In genomic region chr20:16904751-16905150, GRCh38 we compare ENCODE assay signal across 27 cellular contexts.
A peak's percentile ranks its signal among the peaks of the same experiment; 100 is the strongest.
DNase-seq lines count a peak whose midpoint lies in the region; TF ChIP-seq lines count a peak whose summit lies in the region.
"Had no signal": no experiment of that assay in that cellular context is flagged by ENCODE, and none has a peak within 500 bp of the region (broad histone marks: within the 10 kb centered on the region; RNA-seq: fewer than 3 reads in every experiment).

No MANE protein-coding gene starts in this region.

- H3K79me2 ChIP-seq in OCI-LY1 (ENCODE audit: insufficient read depth, low read length) = no peaks in the 10 kb centered on the region

- no peaks in the 10 kb centered on the region for H3F3A ChIP-seq in OCI-LY1 (ENCODE audit: insufficient read depth, low read length)

- no peak overlapping the region for H2AFZ ChIP-seq in OCI-LY1 (ENCODE audit: low read length)

- H3K9me3 Mint-ChIP-seq in chondrocyte (ENCODE audit: low read depth) = peaks cover 9% of the 10 kb centered on the region

- no peak overlapping the region for H3K27ac Mint-ChIP-seq in chondrocyte (ENCODE audit: unreplicated experiment)
- H3K27ac Mint-ChIP-seq: activated B cell treated with CpG ODN at 0.5 μM for 24 hours; activated CD4-positive, alpha-beta memory T cell treated with anti-CD3 and anti-CD28 coated beads for 36 hours; CD8-positive, alpha-beta T cell; HFFc6; immature natural killer cell; progenitor cell of endocrine pancreas; T-helper 2 cell treated with Interferon-gamma antibody and Interleukin-4, amounts not matched to agents 5 μg/mL and 100 μg/mL, for 36 hours had no signal

- H3K27ac ChIP-seq in AG04450 (ENCODE audit: low read depth, low read length) (no peak overlapping the region), OCI-LY1 (ENCODE audit: low read depth, low read length, poor library complexity, severe bottlenecking) (no peak overlapping the region), dorsolateral prefrontal cortex (no peak overlapping the region)
- H3K27ac ChIP-seq: heart right ventricle, HL-60, SK-N-MC, thyroid gland had no signal

- H4K20me1 ChIP-seq in OCI-LY1 (ENCODE audit: insufficient read depth, low read length) = no peaks in the 10 kb centered on the region

- H3K36me3 Mint-ChIP-seq in chondrocyte (ENCODE audit: low read depth) = peaks cover 2% of the 10 kb centered on the region
- H3K36me3 Mint-ChIP-seq: activated CD4-positive, alpha-beta memory T cell treated with anti-CD3 and anti-CD28 coated beads for 36 hours; CD8-positive, alpha-beta T cell; immature natural killer cell had no signal

- H3K9ac ChIP-seq in OCI-LY1 (ENCODE audit: low read length) = no peak overlapping the region

- H3K4me1 ChIP-seq in OCI-LY1 (ENCODE audit: insufficient read depth, low read length, severe bottlenecking) = no peaks in the 10 kb centered on the region
- H3K4me1 ChIP-seq: heart right ventricle, thyroid gland had no signal

- no peaks in the 10 kb centered on the region for H3K9me2 ChIP-seq in OCI-LY1 (ENCODE audit: low read depth, low read length)

- H3K27me3 ChIP-seq in AG04450 (ENCODE audit: control insufficient read depth, insufficient read depth, low read length) (no peaks in the 10 kb centered on the region), OCI-LY1 (ENCODE audit: insufficient read depth, low read length) (no peaks in the 10 kb centered on the region), dorsolateral prefrontal cortex (no peaks in the 10 kb centered on the region)
- H3K27me3 ChIP-seq: heart right ventricle, thyroid gland had no signal

- H3K4me3 Mint-ChIP-seq in chondrocyte (ENCODE audit: unreplicated experiment) = no peak overlapping the region
- H3K4me3 Mint-ChIP-seq: activated B cell treated with CpG ODN at 0.5 μM for 24 hours; activated CD4-positive, alpha-beta memory T cell treated with anti-CD3 and anti-CD28 coated beads for 36 hours; CD8-positive, alpha-beta T cell; HFFc6; immature natural killer cell; T-helper 2 cell treated with Interferon-gamma antibody and Interleukin-4, amounts not matched to agents 5 μg/mL and 100 μg/mL, for 36 hours had no signal

- in situ Hi-C loops in GM13976 (cut with MboI; ENCODE audit: low sequenced_read_pairs, unreplicated experiment) = no loop called here

- no peak overlapping the region for H3K4me3 ChIP-seq in AG04450 (ENCODE audit: low read depth, low read length)
- no peak overlapping the region for H3K4me3 ChIP-seq in OCI-LY1 (ENCODE audit: low read depth, low read length, poor library complexity, severe bottlenecking)
- no peak overlapping the region for H3K4me3 ChIP-seq in dorsolateral prefrontal cortex
- H3K4me3 ChIP-seq: heart right ventricle, SK-N-MC, thyroid gland had no signal

- POLR2A ChIA-PET in AG04450 (lab: Yijun Ruan, JAX) = no interaction called here

- H3K4me2 ChIP-seq in OCI-LY1 (ENCODE audit: low read length) = no peak overlapping the region

- TF ChIP-seq CTCF in AG04450 (IDR thresholded peaks at IDR 0.05; ENCODE audit: low read depth, low read length) = peak; percentile 15; the same call in 1 of the 2 replicates
- TF ChIP-seq CTCF in GM13976 (IDR thresholded peaks at IDR 0.05; ENCODE audit: borderline replicate concordance, control extremely low read depth, extremely low read depth, insufficient read depth, missing control alignments) = peak; percentile 13
- peak; percentile 26; the same call in 1 of the 2 replicates for TF ChIP-seq CTCF in OCI-LY1 (IDR thresholded peaks at IDR 0.05; ENCODE audit: low read length)
- TF ChIP-seq CTCF in chondrocyte (IDR thresholded peaks at IDR 0.05) = peak; percentile 15
- TF ChIP-seq CTCF in dorsolateral prefrontal cortex (IDR thresholded peaks at IDR 0.05 in 54 of 56, conservative IDR thresholded peaks at IDR 0.05 in 2 of 56; ENCODE audit: low read depth in 1 of 56, partially characterized antibody in 56 of 56) = no peak

- CTCF ChIA-PET in AG04450 (lab: Charles Lee) = interaction anchor here (0.6 to 1.6 kb wide), 8 partner anchors 9 to 1081 kb away, joined by 3 to 6 read pairs (median 3); no protein-coding TSS in a partner anchor

- no peaks in the 10 kb centered on the region for H3K36me3 ChIP-seq in OCI-LY1 (ENCODE audit: insufficient read depth, low read length)
- H3K36me3 ChIP-seq: heart right ventricle, thyroid gland had no signal

- no peaks in the 10 kb centered on the region for H3K9me3 ChIP-seq in AG04450 (ENCODE audit: control insufficient read depth, insufficient read depth, low read length)
- no peaks in the 10 kb centered on the region for H3K9me3 ChIP-seq in OCI-LY1 (ENCODE audit: low read length)
- H3K9me3 ChIP-seq: thyroid gland had no signal

- no peaks in the 10 kb centered on the region for H3K4me1 Mint-ChIP-seq in chondrocyte (ENCODE audit: low read depth)
- H3K4me1 Mint-ChIP-seq: activated B cell treated with CpG ODN at 0.5 μM for 24 hours, immature natural killer cell had no signal

- intact Hi-C loops in dorsolateral prefrontal cortex (cut with DNase I) = no loop called here

- DNase-seq in AG04450 (ENCODE audit: low read depth, low spot score) (no peak), GM13976 (ENCODE audit: low spot score) (no peak), chondrocyte (ENCODE audit: low spot score) (no peak), dorsolateral prefrontal cortex (no peak), NCI-H510A (lab: John Stamatoyannopoulos, UW) (no peak)
- no peak for DNase-seq in activated effector memory CD4-positive, alpha-beta T cell treated with anti-CD3 and anti-CD28 coated beads, Interleukin-2, amount 50 U/mL, for 16 hours
- DNase-seq in activated CD4-positive, alpha-beta T cell treated with anti-CD3 and anti-CD28 coated beads for 4 hours = no peak
- DNase-seq: activated B cell treated with CpG ODN at 0.5 μM for 24 hours; activated CD4-positive, alpha-beta memory T cell treated with anti-CD3 and anti-CD28 coated beads for 36 hours; activated gamma-delta T cell; CD8-positive, alpha-beta T cell; dermis blood vessel endothelial cell; DMS79 treated with DMSO at 0.1 percent for 48 hours; heart right ventricle; HFFc6; immature natural killer cell; NCI-H2029; NCI-H524; small intestine; stimulated activated CD4-positive, alpha-beta T cell treated with anti-CD3 and anti-CD28 coated beads, Interleukin-4, amount 100 ng/mL, for 1 hour; stimulated activated naive CD8-positive, alpha-beta T cell treated with anti-CD3 and anti-CD28 coated beads, Interleukin-15, Interleukin-2, amounts not matched to agents 100 U/mL and 50 U/mL, for 24 hours; thyroid gland had no signal

- H3K27me3 Mint-ChIP-seq in chondrocyte (ENCODE audit: low read depth) = peaks cover 2% of the 10 kb centered on the region
- H3K27me3 Mint-ChIP-seq: activated B cell treated with CpG ODN at 0.5 μM for 24 hours; activated CD4-positive, alpha-beta memory T cell treated with anti-CD3 and anti-CD28 coated beads for 36 hours had no signal

Comparison
In these comparisons a context has a peak if more than half of its experiments do, and no peak if none do; other contexts are left out.
1. CTCF ChIP-seq: peak in AG04450 (single experiment), GM13976 (single experiment), OCI-LY1 (single experiment) and chondrocyte (single experiment); none in dorsolateral prefrontal cortex (0 of 56).